ENCODE assay signal across 17 cellular contexts in genomic region chr10:36195364-36195763, GRCh38.
DNase-seq lines count a peak whose midpoint lies in the region; ATAC-seq and TF ChIP-seq lines count a peak whose summit lies in the region.
"Had no signal": no experiment of that assay in that cellular context is flagged by ENCODE, and none has a peak within 500 bp of the region (broad histone marks: within the 10 kb centered on the region; RNA-seq: fewer than 3 reads in every experiment).

No MANE protein-coding gene starts in this region.

- no peak overlapping the region; a peak in 1 of 5 replicates for H3K4me3 Mint-ChIP-seq in H9
- no peak overlapping the region; the same call in 1 of the 2 replicates for H3K4me3 Mint-ChIP-seq in WTC11
- H3K4me3 Mint-ChIP-seq in neural progenitor cell, result no peak overlapping the region
- H3K4me3 Mint-ChIP-seq in Caco-2 (ENCODE audit: unreplicated experiment), result no peak overlapping the region
- H3K4me3 Mint-ChIP-seq: CD4-positive, alpha-beta memory T cell; HFFc6 had no signal

- H3K9me3 Mint-ChIP-seq in H9 (peaks cover 50 to 57% of the 10 kb centered on the region in 2 experiments), WTC11 (peaks cover 48% of the 10 kb centered on the region), neural progenitor cell (peaks cover 40% of the 10 kb centered on the region), Caco-2 (ENCODE audit: unreplicated experiment) (peaks cover 26% of the 10 kb centered on the region)

- no peak overlapping the region for H3T11ph ChIP-seq in H9 (ENCODE audit: low read length)

- peaks cover 25 to 47% (median 37%) of the 10 kb centered on the region in 3 experiments for H3K36me3 Mint-ChIP-seq in H9 (ENCODE audit: insufficient read depth in 1 of 3, low read depth in 3 of 3)
- peaks cover 44% of the 10 kb centered on the region for H3K36me3 Mint-ChIP-seq in WTC11
- peaks cover 2% of the 10 kb centered on the region for H3K36me3 Mint-ChIP-seq in neural progenitor cell
- H3K36me3 Mint-ChIP-seq in Caco-2 (ENCODE audit: insufficient read depth, unreplicated experiment), result no peaks in the 10 kb centered on the region
- H3K36me3 Mint-ChIP-seq: CD4-positive, alpha-beta memory T cell had no signal

- H3K4me3 ChIP-seq in neural progenitor cell, result no peak overlapping the region
- no peak overlapping the region for H3K4me3 ChIP-seq in ovary
- H3K4me3 ChIP-seq in Caco-2 (ENCODE audit: low read depth, low read length), result no peak overlapping the region
- H3K4me3 ChIP-seq in brain microvascular endothelial cell (ENCODE audit: low read depth, low read length), result no peak overlapping the region
- H3K4me3 ChIP-seq: GM12878, HAP-1 had no signal

- H3K4me1 Mint-ChIP-seq in H9 (peaks cover 22 to 26% of the 10 kb centered on the region in 2 experiments), WTC11 (peaks cover 27% of the 10 kb centered on the region), neural progenitor cell (peaks cover 4% of the 10 kb centered on the region), Caco-2 (ENCODE audit: low read depth, unreplicated experiment) (no peaks in the 10 kb centered on the region)
- H3K4me1 Mint-ChIP-seq: CD4-positive, alpha-beta memory T cell had no signal

- no peak overlapping the region for H4K91ac ChIP-seq in H9 (ENCODE audit: insufficient read length, low read depth, low read length)

- H3K4me1 ChIP-seq in H9 (ENCODE audit: insufficient read depth, low read length) (no peaks in the 10 kb centered on the region; the same call in 1 of the 2 replicates), neural progenitor cell (no peaks in the 10 kb centered on the region), ovary (ENCODE audit: insufficient read depth) (no peaks in the 10 kb centered on the region), Caco-2 (0 out of 2 replicates have a peak, but pooled peaks cover 5% of the 10 kb centered on the region)
- H3K4me1 ChIP-seq: HAP-1 had no signal

- POLR2A ChIA-PET in WTC11 (lab: Charles Lee) (no interaction called here), Caco-2 (lab: Charles Lee) (no interaction called here)

- no peak overlapping the region for H3K56ac ChIP-seq in H9 (ENCODE audit: insufficient read length, low read depth, low read length)

- no peaks in the 10 kb centered on the region for H4K20me1 ChIP-seq in H9 (ENCODE audit: control insufficient read depth, insufficient read depth, insufficient read length)
- H4K20me1 ChIP-seq in neural progenitor cell (ENCODE audit: low read depth), result no peaks in the 10 kb centered on the region

- no peak overlapping the region for H2BK20ac ChIP-seq in H9 (ENCODE audit: low read depth, low read length, poor library complexity, severe bottlenecking)

- WGBS in H9 (ENCODE audit: extremely low coverage, insufficient read length, low lambda C conversion rate), result no CpG with 5 or more reads among the region's 3 CpGs
- WGBS in ovary, 3 donors, result 85 to 91% (median 89%) methylated on average over 3 of the region's 3 CpGs

- ATAC-seq in WTC11 (peak; percentile 93), GM21717 (IDR thresholded peaks at IDR 0.05; ENCODE audit: unreplicated experiment) (no peak)
- ATAC-seq: GM12878 had no signal

- H3K27me3 Mint-ChIP-seq in H9 (ENCODE audit: low read depth) (peaks cover 19% of the 10 kb centered on the region), WTC11 (ENCODE audit: low read depth) (peaks cover 5% of the 10 kb centered on the region), neural progenitor cell (ENCODE audit: insufficient read depth, low read depth) (no peaks in the 10 kb centered on the region), Caco-2 (ENCODE audit: insufficient read depth, unreplicated experiment) (peaks cover 3% of the 10 kb centered on the region)
- H3K27me3 Mint-ChIP-seq: CD4-positive, alpha-beta memory T cell had no signal

- H2BK5ac ChIP-seq in H9 (ENCODE audit: insufficient read length, low read length), result no peak overlapping the region

- H3K9ac ChIP-seq in H9 (ENCODE audit: extremely low read depth, insufficient read length, low read length) (no peak overlapping the region), neural progenitor cell (no peak overlapping the region)

- intact Hi-C loops in ovary (cut with DNase I), result no loop called here
- intact Hi-C loops in Caco-2 (cut with micrococcal nuclease; ENCODE audit: unreplicated experiment), result no loop called here

- H2BK120ac ChIP-seq in H9 (ENCODE audit: low read depth, low read length, poor library complexity, severe bottlenecking), result no peak overlapping the region

- TF ChIP-seq EP300 in ovary (IDR thresholded peaks at IDR 0.05), result no peak

- H3K27me3 ChIP-seq in H9 (ENCODE audit: insufficient read depth, low read length) (no peaks in the 10 kb centered on the region), neural progenitor cell (no peaks in the 10 kb centered on the region), ovary (no peaks in the 10 kb centered on the region), Caco-2 (replicated peaks; ENCODE audit: control insufficient read depth, insufficient read depth, low read length) (no peaks in the 10 kb centered on the region), brain microvascular endothelial cell (replicated peaks) (no peaks in the 10 kb centered on the region)

- BruUV-seq in Caco-2 (replicated peaks; lab: Mats Ljungman, UMichigan), result no TSS peak

- no peak overlapping the region for H4K5ac ChIP-seq in H9 (ENCODE audit: insufficient read length, low read depth, low read length)

- H2AK5ac ChIP-seq in H9 (ENCODE audit: insufficient read length, low read length), result no peak overlapping the region

- TF ChIP-seq POLR2A in ovary (IDR thresholded peaks at IDR 0.05), result no peak

- H3K23me2 ChIP-seq in H9 (ENCODE audit: insufficient read length, low read depth, low read length, poor library complexity, severe bottlenecking), result no peaks in the 10 kb centered on the region

- H3K9me3 ChIP-seq in H9 (ENCODE audit: control insufficient read depth, low read depth, low read length) (peaks cover 16% of the 10 kb centered on the region), neural progenitor cell (ENCODE audit: low read depth) (no peaks in the 10 kb centered on the region), ovary (no peaks in the 10 kb centered on the region), Caco-2 (peaks cover 20% of the 10 kb centered on the region; the same call in 1 of the 2 replicates)
- H3K9me3 ChIP-seq: HAP-1 had no signal

- H3K79me2 ChIP-seq in H9 (ENCODE audit: insufficient read depth, low read length) (no peaks in the 10 kb centered on the region; the same call in 1 of the 2 replicates), neural progenitor cell (ENCODE audit: low read depth) (no peaks in the 10 kb centered on the region)

- H3K36me3 ChIP-seq in neural progenitor cell (no peaks in the 10 kb centered on the region), ovary (no peaks in the 10 kb centered on the region), Caco-2 (ENCODE audit: control insufficient read depth, insufficient read depth, low read length) (no peaks in the 10 kb centered on the region), brain microvascular endothelial cell (replicated peaks) (no peaks in the 10 kb centered on the region)
- H3K36me3 ChIP-seq: HAP-1 had no signal

- H4K8ac ChIP-seq in H9 (replicated peaks; ENCODE audit: insufficient read length, low read depth, low read length), result no peak overlapping the region

- DNase-seq in H9 (peak; percentile 32), WTC11 (ENCODE audit: low spot score) (no peak), iPS DF 19.7 (ENCODE audit: low read depth, low spot score) (peak; percentile 35), neural progenitor cell (ENCODE audit: low spot score) (no peak), ovary (no peak), Caco-2 (no peak), brain microvascular endothelial cell (no peak)
- DNase-seq: C1 segment of cervical spinal cord; CD4-positive, alpha-beta memory T cell; COR-L47; DMS153; DND-41; GDM1; HFFc6 had no signal

- no peak overlapping the region for H3K14ac ChIP-seq in H9 (ENCODE audit: insufficient read depth, low read length)

- no peak overlapping the region for H3K18ac ChIP-seq in H9 (ENCODE audit: insufficient read length, low read depth, low read length)

- H3K4me2 ChIP-seq in H9 (ENCODE audit: insufficient read depth, insufficient read length, low read length) (no peak overlapping the region), neural progenitor cell (no peak overlapping the region)

- H3F3A ChIP-seq in neural progenitor cell (ENCODE audit: low read depth), result no peaks in the 10 kb centered on the region

- no peak overlapping the region for H2BK15ac ChIP-seq in H9 (ENCODE audit: low read depth, low read length)

- H3K79me1 ChIP-seq in H9 (ENCODE audit: insufficient read depth, low read depth, low read length, poor library complexity, severe bottlenecking), result no peaks in the 10 kb centered on the region

- H2AFZ ChIP-seq in H9 (ENCODE audit: low read length) (no peak overlapping the region), neural progenitor cell (replicated peaks) (peak overlapping the region; percentile 5)

- H3K4ac ChIP-seq in H9 (ENCODE audit: low read depth, low read length), result no peak overlapping the region

- no peak overlapping the region for H3K27ac ChIP-seq in H9 (ENCODE audit: insufficient read length, low read depth, low read length)
- no peak overlapping the region for H3K27ac ChIP-seq in neural progenitor cell
- no peak overlapping the region for H3K27ac ChIP-seq in ovary
- H3K27ac ChIP-seq in brain microvascular endothelial cell, result no peak overlapping the region

- in situ Hi-C loops in brain microvascular endothelial cell (cut with HindIII; ENCODE audit: low pct_ligation_motif_present, low sequenced_read_pairs), result no loop called here

- H3K23ac ChIP-seq in H9 (ENCODE audit: insufficient read length, low read depth, low read length), result no peak overlapping the region

- CTCF ChIA-PET in WTC11 (lab: Charles Lee), result no interaction called here
- CTCF ChIA-PET in Caco-2 (lab: Charles Lee), result no interaction called here

- H3K27ac Mint-ChIP-seq in H9 (no peak overlapping the region), WTC11 (no peak overlapping the region), neural progenitor cell (peak overlapping the region; percentile 53), Caco-2 (ENCODE audit: unreplicated experiment) (no peak overlapping the region)
- H3K27ac Mint-ChIP-seq: HFFc6 had no signal

- TF ChIP-seq CTCF in H9 (conservative IDR thresholded peaks at IDR 0.05) (no peak), WTC11 (IDR thresholded peaks at IDR 0.05) (no peak), neural progenitor cell (IDR thresholded peaks at IDR 0.05) (no peak), ovary (IDR thresholded peaks at IDR 0.05) (no peak), Caco-2 (IDR thresholded peaks at IDR 0.05; ENCODE audit: insufficient read depth in 1 of 2, low read depth in 1 of 2, low read length in 1 of 2, severe bottlenecking in 1 of 2, unreplicated experiment in 1 of 2) (no peak), brain microvascular endothelial cell (IDR thresholded peaks at IDR 0.05; ENCODE audit: low read depth, low read length, missing control alignments) (no peak)

- no peak overlapping the region for H2BK12ac ChIP-seq in H9 (ENCODE audit: insufficient read length, low read depth, low read length)

TF ChIP-seq in WTC11, 78 proteins besides CTCF, POLR2A, EP300 and RAD21 (continues in another document):
- TF ChIP-seq NR3C1 (CRISPR knock-in tag; conservative IDR thresholded peaks at IDR 0.05; ENCODE audit: low read depth) (no peak), NFE2L1 (CRISPR knock-in tag; IDR thresholded peaks at IDR 0.05) (no peak)

Comparison
In these comparisons a context has a peak if more than half of its experiments do, and no peak if none do; other contexts are left out.
1. DNase-seq: peak in H9 (single experiment) and iPS DF 19.7 (single experiment); none in WTC11 (single experiment), neural progenitor cell (single experiment), ovary (0 of 5), Caco-2 (0 of 2) and brain microvascular endothelial cell (single experiment).